ENCODE assay signal across 18 cellular contexts in genomic region chr6:31771992-31772358, GRCh38. TPM values are rescaled to one million over a fixed set of nuclear protein-coding genes. Genes with fewer than 3 reads are reported as not detected.
DNase-seq lines count a peak whose midpoint lies in the region; ATAC-seq and TF ChIP-seq lines count a peak whose summit lies in the region.
"Had no signal": no experiment of that assay in that cellular context is flagged by ENCODE, and none has a peak within 500 bp of the region (broad histone marks: within the 10 kb centered on the region; RNA-seq: fewer than 3 reads in every experiment).

No MANE protein-coding gene starts in this region.

- H3K9me3 ChIP-seq in lower lobe of right lung, result no peaks in the 10 kb centered on the region
- H3K9me3 ChIP-seq: vagina had no signal

- intact Hi-C loops in lower lobe of right lung (cut with DNase I), result no loop called here

- ATAC-seq in stimulated activated effector memory CD8-positive, alpha-beta T cell treated with anti-CD3 and anti-CD28 coated beads, Interleukin-12 subunit alpha, Interleukin-12 subunit beta, amount 100 ng/mL, for 72 hours, result no peak
- ATAC-seq in lower lobe of right lung (no peak), GM21717 (IDR thresholded peaks at IDR 0.05; ENCODE audit: unreplicated experiment) (no peak)
- ATAC-seq in effector memory CD8-positive, alpha-beta T cell (replicated peaks), result no peak
- ATAC-seq: left lobe of liver had no signal

- H3K4me3 Mint-ChIP-seq in activated naive CD8-positive, alpha-beta T cell, result peak overlapping the region; percentile 63
- H3K4me3 Mint-ChIP-seq in stimulated activated effector memory CD8-positive, alpha-beta T cell treated with anti-CD3 and anti-CD28 coated beads, Interleukin-12 subunit alpha, Interleukin-12 subunit beta, amount 100 ng/mL, for 72 hours, result peak overlapping the region; percentile 37
- peak overlapping the region in 1 of 2 donors; percentile 71 for H3K4me3 Mint-ChIP-seq in effector memory CD8-positive, alpha-beta T cell

- no peaks in the 10 kb centered on the region for H3K27me3 Mint-ChIP-seq in activated naive CD8-positive, alpha-beta T cell
- no peaks in the 10 kb centered on the region for H3K27me3 Mint-ChIP-seq in effector memory CD8-positive, alpha-beta T cell

- H3K4me1 ChIP-seq in lower lobe of right lung, result peaks cover 20% of the 10 kb centered on the region

- DNase-seq in stimulated activated naive CD4-positive, alpha-beta T cell (lab: John Stamatoyannopoulos, UW), result peak in 4 of 6 experiments; percentile 5 to 63 (median 22)
- no peak for DNase-seq in stimulated activated naive CD4-positive, alpha-beta T cell treated with Interleukin-2 at 50 U/mL for 16 hours (lab: John Stamatoyannopoulos, UW)
- peak; percentile 67 for DNase-seq in M059J (ENCODE audit: low read depth)
- DNase-seq in stimulated activated effector memory CD8-positive, alpha-beta T cell treated with anti-CD3 and anti-CD28 coated beads, Interleukin-12 subunit alpha, Interleukin-12 subunit beta, amount 100 ng/mL, for 72 hours (ENCODE audit: low spot score in 2 of 2), result no peak
- no peak for DNase-seq in lower lobe of right lung
- no peak for DNase-seq in effector memory CD8-positive, alpha-beta T cell
- DNase-seq: amniotic stem cell, C1 segment of cervical spinal cord, hypothalamus, NCI-H1694, NCI-H526, SW 1271 had no signal

- H3K4me1 Mint-ChIP-seq in activated naive CD8-positive, alpha-beta T cell (ENCODE audit: low read depth), result peaks cover 37% of the 10 kb centered on the region
- peaks cover 45% of the 10 kb centered on the region for H3K4me1 Mint-ChIP-seq in stimulated activated effector memory CD8-positive, alpha-beta T cell treated with anti-CD3 and anti-CD28 coated beads, Interleukin-12 subunit alpha, Interleukin-12 subunit beta, amount 100 ng/mL, for 72 hours
- H3K4me1 Mint-ChIP-seq in effector memory CD8-positive, alpha-beta T cell (ENCODE audit: low read depth in 2 of 2), result peaks cover 35 to 37% of the 10 kb centered on the region in 2 donors

- H3K36me3 Mint-ChIP-seq in activated naive CD8-positive, alpha-beta T cell, result no peaks in the 10 kb centered on the region
- H3K36me3 Mint-ChIP-seq in stimulated activated effector memory CD8-positive, alpha-beta T cell treated with anti-CD3 and anti-CD28 coated beads, Interleukin-12 subunit alpha, Interleukin-12 subunit beta, amount 100 ng/mL, for 72 hours, result peaks cover 3% of the 10 kb centered on the region
- peaks cover 13% of the 10 kb centered on the region for H3K36me3 Mint-ChIP-seq in effector memory CD8-positive, alpha-beta T cell (ENCODE audit: insufficient read depth)

- no peak overlapping the region for H3K4me3 ChIP-seq in lower lobe of right lung
- H3K4me3 ChIP-seq: vagina had no signal

- H3K36me3 ChIP-seq in lower lobe of right lung, result no peaks in the 10 kb centered on the region
- H3K36me3 ChIP-seq: vagina had no signal

- no peaks in the 10 kb centered on the region for H3K9me3 Mint-ChIP-seq in activated naive CD8-positive, alpha-beta T cell (ENCODE audit: low read depth)
- H3K9me3 Mint-ChIP-seq in stimulated activated effector memory CD8-positive, alpha-beta T cell treated with anti-CD3 and anti-CD28 coated beads, Interleukin-12 subunit alpha, Interleukin-12 subunit beta, amount 100 ng/mL, for 72 hours, result no peaks in the 10 kb centered on the region
- H3K9me3 Mint-ChIP-seq in effector memory CD8-positive, alpha-beta T cell, result no peaks in the 10 kb centered on the region

- no peak for TF ChIP-seq CTCF in lower lobe of right lung (IDR thresholded peaks at IDR 0.05)

- H3K27ac ChIP-seq in lower lobe of right lung, result no peak overlapping the region
- H3K27ac ChIP-seq: epithelial cell of prostate, vagina had no signal

- no peaks in the 10 kb centered on the region for H3K27me3 ChIP-seq in lower lobe of right lung (ENCODE audit: low read depth)
- H3K27me3 ChIP-seq: vagina had no signal

- peak overlapping the region; percentile 76 for H3K27ac Mint-ChIP-seq in activated naive CD8-positive, alpha-beta T cell
- H3K27ac Mint-ChIP-seq in stimulated activated effector memory CD8-positive, alpha-beta T cell treated with anti-CD3 and anti-CD28 coated beads, Interleukin-12 subunit alpha, Interleukin-12 subunit beta, amount 100 ng/mL, for 72 hours, result no peak overlapping the region
- no peak overlapping the region for H3K27ac Mint-ChIP-seq in effector memory CD8-positive, alpha-beta T cell

RNA-seq across cellular contexts. Expression of gene VWA7, which starts 5.2 kb away (rescaled TPM):
- 0.94 and 1.8 TPM in 2 replicates for total RNA-seq in M059J (2014; rRNA removed; shearing (Covaris generic))
- 4.2 TPM for total RNA-seq in lower lobe of right lung

RNA-seq across cellular contexts. Expression of gene SAPCD1, which starts 9.5 kb away (rescaled TPM):
- total RNA-seq in M059J (2014; rRNA removed; shearing (Covaris generic)), result 1.7 TPM in 1 of 2 replicates, not detected in the other
- 1.2 TPM for total RNA-seq in lower lobe of right lung
- total RNA-seq: posterior vena cava, vagina had no signal

RNA-seq across cellular contexts. Expression of gene VARS1, which starts 23.6 kb away (rescaled TPM):
- 33.1 and 51.2 TPM in 2 replicates for total RNA-seq in M059J (2014; rRNA removed; shearing (Covaris generic))
- 44.1 TPM for total RNA-seq in lower lobe of right lung

RNA-seq across cellular contexts. Expression of gene MSH5, which starts 32.2 kb away (rescaled TPM):
- total RNA-seq in M059J (2014; rRNA removed; shearing (Covaris generic)), result 12.8 and 19.4 TPM in 2 replicates
- total RNA-seq in lower lobe of right lung, result 14.9 TPM

RNA-seq across cellular contexts. Expression of gene LSM2, which starts 34.8 kb away (rescaled TPM):
- total RNA-seq in M059J (2014; rRNA removed; shearing (Covaris generic)), result 162 and 306 TPM in 2 replicates
- total RNA-seq in lower lobe of right lung, result 30.5 TPM

Comparison
In these comparisons a context has a peak if more than half of its experiments do, and no peak if none do; other contexts are left out.
1. DNase-seq: peak in stimulated activated naive CD4-positive, alpha-beta T cell (4 of 6) and M059J (single experiment); none in stimulated activated naive CD4-positive, alpha-beta T cell treated with Interleukin-2 at 50 U/mL for 16 hours (single experiment), stimulated activated effector memory CD8-positive, alpha-beta T cell treated with anti-CD3 and anti-CD28 coated beads, Interleukin-12 subunit alpha, Interleukin-12 subunit beta, amount 100 ng/mL, for 72 hours (0 of 2), lower lobe of right lung (single experiment) and effector memory CD8-positive, alpha-beta T cell (0 of 3).